Comparison of ENCODE assay signal across 9 cellular contexts in the genomic region with DNA sequence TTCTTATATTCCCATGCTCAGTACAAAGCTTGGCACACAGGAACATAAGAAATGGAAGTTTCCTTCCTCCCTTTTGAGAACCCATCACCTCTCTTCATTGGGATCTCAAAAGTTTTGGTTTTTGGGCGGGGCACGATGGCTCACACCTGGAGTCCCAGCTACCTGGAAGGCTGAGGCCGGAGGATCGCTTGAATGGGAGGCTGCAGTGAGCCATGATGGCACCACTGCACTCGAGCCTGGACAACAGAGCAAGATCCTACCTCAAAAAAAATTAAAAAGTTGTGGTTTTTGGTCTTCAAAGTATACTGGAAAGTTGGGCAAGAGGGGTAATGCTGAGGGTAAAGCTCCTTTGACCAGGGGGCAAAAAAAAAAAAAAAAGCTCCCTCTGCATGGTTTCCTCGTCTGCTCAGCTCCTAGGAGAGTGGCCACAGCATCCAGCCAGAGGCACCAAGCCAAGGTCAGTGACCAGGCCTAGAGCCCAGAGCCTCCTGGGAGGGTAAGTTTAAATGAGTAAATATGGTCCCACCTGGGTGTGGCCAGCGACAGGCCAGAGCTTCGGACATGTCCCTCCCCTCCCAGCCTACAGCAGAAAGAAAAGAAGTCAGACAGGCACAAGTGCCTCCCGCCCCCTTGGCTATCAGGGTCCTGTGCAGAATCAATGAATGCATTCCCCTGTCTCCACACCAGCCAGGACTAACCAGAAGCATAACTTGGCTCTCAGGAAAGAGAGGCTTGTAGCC. TPM values are rescaled to one million over a fixed set of nuclear protein-coding genes. Genes with fewer than 3 reads are reported as not detected.
DNase-seq lines count a peak whose midpoint lies in the region; ATAC-seq and TF ChIP-seq lines count a peak whose summit lies in the region.
"Had no signal": no experiment of that assay in that cellular context is flagged by ENCODE, and none has a peak within 500 bp of the region (broad histone marks: within the 10 kb centered on the region; RNA-seq: fewer than 3 reads in every experiment).

No MANE protein-coding gene starts in this region.

- peaks cover 18% of the 10 kb centered on the region for H3K36me3 Mint-ChIP-seq in activated naive CD8-positive, alpha-beta T cell treated with anti-CD3 and anti-CD28 coated beads, Interleukin-2, amount 10 ng/mL, durations not matched to agents 7 days and 5 days
- peaks cover 33% of the 10 kb centered on the region for H3K36me3 Mint-ChIP-seq in activated T-helper 1 cell treated with anti-CD3 and anti-CD28 coated beads, Interleukin-12 subunit alpha, Interleukin-12 subunit beta, Interleukin-2, Interleukin-4 antibody, amounts not matched to agents 30 ng/mL and 10 ng/mL and 1 ng/mL, durations not matched to agents 14 hours and 24 hours and 36 hours (ENCODE audit: low read depth)

- no peak overlapping the region for H3K4me3 Mint-ChIP-seq in activated naive CD8-positive, alpha-beta T cell treated with anti-CD3 and anti-CD28 coated beads, Interleukin-2, amount 10 ng/mL, durations not matched to agents 7 days and 5 days
- peak overlapping the region; percentile 30 to 53 for H3K4me3 Mint-ChIP-seq in stimulated activated naive CD8-positive, alpha-beta T cell treated with anti-CD3 and anti-CD28 coated beads, Interleukin-15, amount 100 ng/mL, for 72 hours
- no peak overlapping the region for H3K4me3 Mint-ChIP-seq in activated T-helper 1 cell treated with anti-CD3 and anti-CD28 coated beads, Interleukin-12 subunit alpha, Interleukin-12 subunit beta, Interleukin-2, Interleukin-4 antibody, amounts not matched to agents 30 ng/mL and 10 ng/mL and 1 ng/mL, durations not matched to agents 14 hours and 24 hours and 36 hours

- H3K4me1 Mint-ChIP-seq in activated naive CD8-positive, alpha-beta T cell treated with anti-CD3 and anti-CD28 coated beads, Interleukin-2, amount 10 ng/mL, durations not matched to agents 7 days and 5 days, result peaks cover 70% of the 10 kb centered on the region
- peaks cover 87% of the 10 kb centered on the region for H3K4me1 Mint-ChIP-seq in stimulated activated naive CD8-positive, alpha-beta T cell treated with anti-CD3 and anti-CD28 coated beads, Interleukin-15, amount 100 ng/mL, for 72 hours
- peaks cover 79% of the 10 kb centered on the region for H3K4me1 Mint-ChIP-seq in activated T-helper 1 cell treated with anti-CD3 and anti-CD28 coated beads, Interleukin-12 subunit alpha, Interleukin-12 subunit beta, Interleukin-2, Interleukin-4 antibody, amounts not matched to agents 30 ng/mL and 10 ng/mL and 1 ng/mL, durations not matched to agents 14 hours and 24 hours and 36 hours (ENCODE audit: low read depth)

- CTCF ChIA-PET in HEK293T (lab: Yijun Ruan, JAX), result interaction anchor here (0.5 to 2.0 kb wide), 2 partner anchors 11 to 50 kb away, joined by 3 to 5 read pairs; no protein-coding TSS in a partner anchor

- POLR2A ChIA-PET in activated naive CD8-positive, alpha-beta T cell treated with anti-CD3 and anti-CD28 coated beads, Interleukin-2, amount 10 ng/mL, durations not matched to agents 7 days and 5 days (lab: Charles Lee), result interaction anchor here (1.3 kb wide), 1 partner anchor 96 kb away, joined by 3 read pairs; a partner anchor contains a TSS
- POLR2A ChIA-PET in HEK293T (lab: Yijun Ruan, JAX), result interaction anchor here (1.4 kb wide), 1 partner anchor 9 kb away, joined by 4 read pairs; no protein-coding TSS in a partner anchor

- no peak for ATAC-seq in activated naive CD8-positive, alpha-beta T cell treated with anti-CD3 and anti-CD28 coated beads, Interleukin-2, amount 10 ng/mL, durations not matched to agents 7 days and 5 days (ENCODE audit: low read depth)
- ATAC-seq in left lobe of liver, result peak; percentile 68
- ATAC-seq in stimulated activated naive CD8-positive, alpha-beta T cell treated with anti-CD3 and anti-CD28 coated beads, Interleukin-15, amount 100 ng/mL, for 72 hours, result no peak

- intact Hi-C loops in activated T-helper 1 cell treated with anti-CD3 and anti-CD28 coated beads, Interleukin-12 subunit alpha, Interleukin-12 subunit beta, Interleukin-2, Interleukin-4 antibody, amounts not matched to agents 30 ng/mL and 10 ng/mL and 1 ng/mL, durations not matched to agents 14 hours and 24 hours and 36 hours (cut with micrococcal nuclease), result no loop called here

- no peaks in the 10 kb centered on the region for H3K9me3 Mint-ChIP-seq in activated naive CD8-positive, alpha-beta T cell treated with anti-CD3 and anti-CD28 coated beads, Interleukin-2, amount 10 ng/mL, durations not matched to agents 7 days and 5 days
- no peaks in the 10 kb centered on the region for H3K9me3 Mint-ChIP-seq in stimulated activated naive CD8-positive, alpha-beta T cell treated with anti-CD3 and anti-CD28 coated beads, Interleukin-15, amount 100 ng/mL, for 72 hours
- no peaks in the 10 kb centered on the region for H3K9me3 Mint-ChIP-seq in activated T-helper 1 cell treated with anti-CD3 and anti-CD28 coated beads, Interleukin-12 subunit alpha, Interleukin-12 subunit beta, Interleukin-2, Interleukin-4 antibody, amounts not matched to agents 30 ng/mL and 10 ng/mL and 1 ng/mL, durations not matched to agents 14 hours and 24 hours and 36 hours

- H3K27ac Mint-ChIP-seq in activated naive CD8-positive, alpha-beta T cell treated with anti-CD3 and anti-CD28 coated beads, Interleukin-2, amount 10 ng/mL, durations not matched to agents 7 days and 5 days, result peak overlapping the region; percentile 33
- H3K27ac Mint-ChIP-seq in stimulated activated naive CD8-positive, alpha-beta T cell treated with anti-CD3 and anti-CD28 coated beads, Interleukin-15, amount 100 ng/mL, for 72 hours, result peak overlapping the region; percentile 55 to 91
- H3K27ac Mint-ChIP-seq in activated T-helper 1 cell treated with anti-CD3 and anti-CD28 coated beads, Interleukin-12 subunit alpha, Interleukin-12 subunit beta, Interleukin-2, Interleukin-4 antibody, amounts not matched to agents 30 ng/mL and 10 ng/mL and 1 ng/mL, durations not matched to agents 14 hours and 24 hours and 36 hours, result no peak overlapping the region

- DNase-seq in HuH-7.5 (ENCODE audit: low spot score) (peak; percentile 66), left lobe of liver (ENCODE audit: low spot score) (peak; percentile 88), cerebellar nuclear complex (lab: John Stamatoyannopoulos, UW) (no peak), HEK293T (ENCODE audit: extremely low spot score) (no peak)
- no peak for DNase-seq in activated naive CD8-positive, alpha-beta T cell treated with anti-CD3 and anti-CD28 coated beads, Interleukin-2, amount 10 ng/mL, durations not matched to agents 7 days and 5 days
- DNase-seq in stimulated activated naive CD8-positive, alpha-beta T cell treated with anti-CD3 and anti-CD28 coated beads, Interleukin-15, amount 100 ng/mL, for 72 hours, result no peak
- DNase-seq in NK-92 treated with Interleukin-12 subunit alpha and Interleukin-12 subunit beta, amount 100 ng/mL, for 24 hours (lab: John Stamatoyannopoulos, UW), result no peak
- DNase-seq in activated T-helper 1 cell treated with anti-CD3 and anti-CD28 coated beads, Interleukin-12 subunit alpha, Interleukin-12 subunit beta, Interleukin-2, Interleukin-4 antibody, amounts not matched to agents 30 ng/mL and 10 ng/mL and 1 ng/mL, durations not matched to agents 14 hours and 24 hours and 36 hours (ENCODE audit: low spot score), result no peak
- DNase-seq: NCI-H510A had no signal

- H3K27me3 Mint-ChIP-seq in activated naive CD8-positive, alpha-beta T cell treated with anti-CD3 and anti-CD28 coated beads, Interleukin-2, amount 10 ng/mL, durations not matched to agents 7 days and 5 days, result no peaks in the 10 kb centered on the region
- H3K27me3 Mint-ChIP-seq in stimulated activated naive CD8-positive, alpha-beta T cell treated with anti-CD3 and anti-CD28 coated beads, Interleukin-15, amount 100 ng/mL, for 72 hours, result no peaks in the 10 kb centered on the region
- no peaks in the 10 kb centered on the region for H3K27me3 Mint-ChIP-seq in activated T-helper 1 cell treated with anti-CD3 and anti-CD28 coated beads, Interleukin-12 subunit alpha, Interleukin-12 subunit beta, Interleukin-2, Interleukin-4 antibody, amounts not matched to agents 30 ng/mL and 10 ng/mL and 1 ng/mL, durations not matched to agents 14 hours and 24 hours and 36 hours (ENCODE audit: insufficient read depth)

TF ChIP-seq in HEK293T, 16 proteins besides CTCF, POLR2A, EP300 and RAD21:
- TF ChIP-seq FOXM1 (IDR thresholded peaks at IDR 0.05; ENCODE audit: borderline replicate concordance) (no peak), ARNT (IDR thresholded peaks at IDR 0.05) (no peak), SP1 (IDR thresholded peaks at IDR 0.05) (no peak), BHLHE40 (IDR thresholded peaks at IDR 0.05; ENCODE audit: borderline replicate concordance) (no peak), TARDBP (IDR thresholded peaks at IDR 0.05) (no peak), FOXA1 (IDR thresholded peaks at IDR 0.05) (no peak), ZNF384 (IDR thresholded peaks at IDR 0.05) (no peak), FOXK2 (IDR thresholded peaks at IDR 0.05) (no peak), SUZ12 (IDR thresholded peaks at IDR 0.05) (no peak), CTBP1 (IDR thresholded peaks at IDR 0.05; ENCODE audit: borderline replicate concordance) (no peak), L3MBTL2 (conservative IDR thresholded peaks at IDR 0.05) (no peak), ELF4 (IDR thresholded peaks at IDR 0.05) (no peak), LEF1 (IDR thresholded peaks at IDR 0.05; ENCODE audit: borderline replicate concordance) (no peak), HDGF (IDR thresholded peaks at IDR 0.05; ENCODE audit: borderline replicate concordance) (no peak), NFRKB (IDR thresholded peaks at IDR 0.05) (no peak)
- TF ChIP-seq, protein P1, sequence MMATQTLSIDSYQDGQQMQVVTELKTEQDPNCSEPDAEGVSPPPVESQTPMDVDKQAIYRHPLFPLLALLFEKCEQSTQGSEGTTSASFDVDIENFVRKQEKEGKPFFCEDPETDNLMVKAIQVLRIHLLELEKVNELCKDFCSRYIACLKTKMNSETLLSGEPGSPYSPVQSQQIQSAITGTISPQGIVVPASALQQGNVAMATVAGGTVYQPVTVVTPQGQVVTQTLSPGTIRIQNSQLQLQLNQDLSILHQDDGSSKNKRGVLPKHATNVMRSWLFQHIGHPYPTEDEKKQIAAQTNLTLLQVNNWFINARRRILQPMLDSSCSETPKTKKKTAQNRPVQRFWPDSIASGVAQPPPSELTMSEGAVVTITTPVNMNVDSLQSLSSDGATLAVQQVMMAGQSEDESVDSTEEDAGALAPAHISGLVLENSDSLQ (IDR thresholded peaks at IDR 0.05), result no peak

RNA-seq across cellular contexts. Expression of a gene that starts 5.0 kb away (rescaled TPM):
- 10 to 100 TPM; 52.4 to 54.4 TPM for total RNA-seq in activated naive CD8-positive, alpha-beta T cell treated with anti-CD3 and anti-CD28 coated beads, Interleukin-2, amount 10 ng/mL, durations not matched to agents 7 days and 5 days
- 17.5 TPM for total RNA-seq in left lobe of liver
- 36.3 and 37.0 TPM in 2 replicates for total RNA-seq in activated T-helper 1 cell treated with anti-CD3 and anti-CD28 coated beads, Interleukin-12 subunit alpha, Interleukin-12 subunit beta, Interleukin-2, Interleukin-4 antibody, amounts not matched to agents 30 ng/mL and 10 ng/mL and 1 ng/mL, durations not matched to agents 14 hours and 24 hours and 36 hours

Comparison
In these comparisons a context has a peak if more than half of its experiments do, and no peak if none do; other contexts are left out.
1. DNase-seq: peak in HuH-7.5 (single experiment) and left lobe of liver (single experiment); none in activated naive CD8-positive, alpha-beta T cell treated with anti-CD3 and anti-CD28 coated beads, Interleukin-2, amount 10 ng/mL, durations not matched to agents 7 days and 5 days (single experiment), stimulated activated naive CD8-positive, alpha-beta T cell treated with anti-CD3 and anti-CD28 coated beads, Interleukin-15, amount 100 ng/mL, for 72 hours (0 of 2), cerebellar nuclear complex (0 of 2), NK-92 treated with Interleukin-12 subunit alpha and Interleukin-12 subunit beta, amount 100 ng/mL, for 24 hours (single experiment), HEK293T (single experiment) and activated T-helper 1 cell treated with anti-CD3 and anti-CD28 coated beads, Interleukin-12 subunit alpha, Interleukin-12 subunit beta, Interleukin-2, Interleukin-4 antibody, amounts not matched to agents 30 ng/mL and 10 ng/mL and 1 ng/mL, durations not matched to agents 14 hours and 24 hours and 36 hours (single experiment).
2. H3K4me3 Mint-ChIP-seq: peak in stimulated activated naive CD8-positive, alpha-beta T cell treated with anti-CD3 and anti-CD28 coated beads, Interleukin-15, amount 100 ng/mL, for 72 hours (2 of 2); none in activated naive CD8-positive, alpha-beta T cell treated with anti-CD3 and anti-CD28 coated beads, Interleukin-2, amount 10 ng/mL, durations not matched to agents 7 days and 5 days (single experiment) and activated T-helper 1 cell treated with anti-CD3 and anti-CD28 coated beads, Interleukin-12 subunit alpha, Interleukin-12 subunit beta, Interleukin-2, Interleukin-4 antibody, amounts not matched to agents 30 ng/mL and 10 ng/mL and 1 ng/mL, durations not matched to agents 14 hours and 24 hours and 36 hours (single experiment).